Comparison of ENCODE assay signal across 1 cellular context in genomic region chr1:40803902-40804301, GRCh38.
TF ChIP-seq lines count a peak whose summit lies in the region.

No MANE protein-coding gene starts in this region.

TF ChIP-seq in K562, 482 proteins besides CTCF, POLR2A, EP300 and RAD21 (continued from another document):
- TF ChIP-seq NFE2 (IDR thresholded peaks at IDR 0.05; ENCODE audit: low read depth) = peak; percentile 60
- no peak for TF ChIP-seq ZNF717 (CRISPR knock-in tag; IDR thresholded peaks at IDR 0.05)
- TF ChIP-seq PHF20 (IDR thresholded peaks at IDR 0.05; ENCODE audit: partially characterized antibody) = no peak
- no peak for TF ChIP-seq GATA2 (CRISPR knock-in tag; IDR thresholded peaks at IDR 0.05)
- TF ChIP-seq ZNF785 (CRISPR knock-in tag; IDR thresholded peaks at IDR 0.05) = no peak
- peak; percentile 95 for TF ChIP-seq ZNF316 (IDR thresholded peaks at IDR 0.05)
- TF ChIP-seq PRDM10 (IDR thresholded peaks at IDR 0.05; ENCODE audit: partially characterized antibody) = peak; percentile 20
- no peak for TF ChIP-seq NCOA6 (IDR thresholded peaks at IDR 0.05)
- no peak for TF ChIP-seq CREBBP (IDR thresholded peaks at IDR 0.05; ENCODE audit: low read depth, low read length)
- TF ChIP-seq NEUROD1 (IDR thresholded peaks at IDR 0.05; ENCODE audit: borderline replicate concordance, low read depth, low read length, partially characterized antibody) = no peak
- TF ChIP-seq NCOA1 (IDR thresholded peaks at IDR 0.05; ENCODE audit: low read depth) = no peak
- no peak for TF ChIP-seq USF2 (CRISPR knock-in tag; IDR thresholded peaks at IDR 0.05)
- TF ChIP-seq LEF1 (IDR thresholded peaks at IDR 0.05) = no peak
- TF ChIP-seq EWSR1 (IDR thresholded peaks at IDR 0.05; ENCODE audit: borderline replicate concordance, low read depth, partially characterized antibody) = no peak
- no peak for TF ChIP-seq ZNF232 (CRISPR knock-in tag; IDR thresholded peaks at IDR 0.05)
- TF ChIP-seq ZNF253 (CRISPR knock-in tag; conservative IDR thresholded peaks at IDR 0.05) = no peak
- no peak for TF ChIP-seq CCAR2 (IDR thresholded peaks at IDR 0.05; ENCODE audit: low read depth, low read length)
- no peak for TF ChIP-seq SREBF2 (CRISPR knock-in tag; IDR thresholded peaks at IDR 0.05)
- TF ChIP-seq ZBTB2 (IDR thresholded peaks at IDR 0.05) = no peak
- no peak for TF ChIP-seq ZNF75A (CRISPR knock-in tag; IDR thresholded peaks at IDR 0.05)
- TF ChIP-seq MAFG (tag; conservative IDR thresholded peaks at IDR 0.05) = peak; percentile 72
- TF ChIP-seq NFATC3 (IDR thresholded peaks at IDR 0.05) = no peak
- no peak for TF ChIP-seq MECOM (CRISPR knock-in tag; IDR thresholded peaks at IDR 0.05)
- TF ChIP-seq ZNF551 (CRISPR knock-in tag; IDR thresholded peaks at IDR 0.05) = no peak
- TF ChIP-seq PYGO2 (tag; IDR thresholded peaks at IDR 0.05) = no peak
- no peak for TF ChIP-seq XRCC5 (IDR thresholded peaks at IDR 0.05; ENCODE audit: low read depth, low read length)
- no peak for TF ChIP-seq TCF3 (CRISPR knock-in tag; IDR thresholded peaks at IDR 0.05)
- TF ChIP-seq CTBP1 (IDR thresholded peaks at IDR 0.05; ENCODE audit: borderline replicate concordance) = no peak
- no peak for TF ChIP-seq ZBTB8A (IDR thresholded peaks at IDR 0.05; ENCODE audit: partially characterized antibody)
- TF ChIP-seq CBX5 (IDR thresholded peaks at IDR 0.05; ENCODE audit: borderline replicate concordance, low read depth) = no peak
- TF ChIP-seq RBM17 (IDR thresholded peaks at IDR 0.05; ENCODE audit: borderline replicate concordance, low read depth, low read length) = no peak
- peak; percentile 32; the same call in 1 of the 2 replicates for TF ChIP-seq ARID1B (IDR thresholded peaks at IDR 0.05)
- peak in 1 of 2 experiments; percentile 37; a peak in 1 of 4 replicates for TF ChIP-seq HDAC1 (IDR thresholded peaks at IDR 0.05)
- no peak for TF ChIP-seq DEAF1 (CRISPR knock-in tag; IDR thresholded peaks at IDR 0.05)
- TF ChIP-seq ZNF175 (CRISPR knock-in tag; IDR thresholded peaks at IDR 0.05; ENCODE audit: low read depth) = no peak
- TF ChIP-seq ZNF407 (IDR thresholded peaks at IDR 0.05; ENCODE audit: low read depth) = no peak
- no peak for TF ChIP-seq XRCC4 (IDR thresholded peaks at IDR 0.05; ENCODE audit: extremely low read depth, insufficient read depth, insufficient read length)
- TF ChIP-seq RBFOX2 (IDR thresholded peaks at IDR 0.05; ENCODE audit: low read depth, low read length) = no peak
- no peak for TF ChIP-seq SMARCC2 (IDR thresholded peaks at IDR 0.05; ENCODE audit: low read depth)
- no peak for TF ChIP-seq HDAC2 (IDR thresholded peaks at IDR 0.05)
- TF ChIP-seq NFRKB (IDR thresholded peaks at IDR 0.05; ENCODE audit: low read depth) = no peak
- no peak for TF ChIP-seq BRD4 (IDR thresholded peaks at IDR 0.05)
- TF ChIP-seq ZNF436 (CRISPR knock-in tag; IDR thresholded peaks at IDR 0.05) = no peak
- TF ChIP-seq SNAPC5 (CRISPR knock-in tag; IDR thresholded peaks at IDR 0.05) = no peak
- TF ChIP-seq MAFF (IDR thresholded peaks at IDR 0.05; ENCODE audit: low read length) = peak; percentile 65; the same call in 1 of the 2 replicates
- TF ChIP-seq FOXM1 (IDR thresholded peaks at IDR 0.05; ENCODE audit: low read depth) = no peak
- no peak for TF ChIP-seq FOXM1 (CRISPR knock-in tag; IDR thresholded peaks at IDR 0.05; ENCODE audit: low read depth)
- no peak for TF ChIP-seq ERF (CRISPR knock-in tag; IDR thresholded peaks at IDR 0.05)
- TF ChIP-seq RNF2 (IDR thresholded peaks at IDR 0.05) = no peak
- TF ChIP-seq GTF2F1 (IDR thresholded peaks at IDR 0.05; ENCODE audit: low read depth, low read length) = no peak
